ENCODE assay signal across 2 cellular contexts in the genomic region with DNA sequence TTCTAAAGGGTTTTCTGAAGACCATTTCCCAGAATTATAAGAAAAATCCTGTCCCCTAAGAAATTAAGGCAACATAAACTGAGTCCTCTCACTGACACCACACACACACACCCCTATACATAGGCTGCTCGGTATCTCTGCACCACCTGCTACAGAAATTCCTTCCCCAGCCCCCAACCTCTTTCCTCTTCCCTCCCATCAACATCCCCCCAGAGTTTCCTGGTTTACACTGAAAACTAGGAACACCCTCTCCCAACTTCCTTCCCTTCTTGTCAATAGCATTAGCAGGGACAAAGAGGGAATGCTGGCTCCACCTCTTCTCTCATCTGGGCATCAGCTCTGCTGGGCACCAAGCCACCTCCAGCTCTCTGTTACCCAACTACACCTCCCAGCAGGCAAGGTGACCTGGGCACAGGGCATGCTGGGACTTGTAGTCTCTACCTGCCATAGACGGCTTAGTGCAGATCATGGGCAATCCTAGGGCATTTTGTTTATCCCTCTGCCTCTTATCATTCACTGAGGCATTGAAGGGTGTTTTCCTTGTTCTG.
A peak's percentile ranks its signal among the peaks of the same experiment; 100 is the strongest.
TF ChIP-seq lines count a peak whose summit lies in the region.

No MANE protein-coding gene starts in this region.

TF ChIP-seq in A549, 52 proteins besides CTCF, POLR2A, EP300 and RAD21:
- TF ChIP-seq SREBF2 (IDR thresholded peaks at IDR 0.05) (no peak), JUN (IDR thresholded peaks at IDR 0.05) (peak in 1 of 2 experiments; percentile 8; a peak in 1 of 5 replicates), CEBPB (IDR thresholded peaks at IDR 0.05) (peak in 1 of 2 experiments; percentile 82; a peak in 2 of 4 replicates)
TF ChIP-seq in A549: peak in this region for 2.

TF ChIP-seq in H1, 55 proteins besides CTCF, POLR2A, EP300 and RAD21:
- TF ChIP-seq CTBP2 (IDR thresholded peaks at IDR 0.05; ENCODE audit: borderline replicate concordance, insufficient read depth, insufficient read length, low read length) (no peak), CREB1 (IDR thresholded peaks at IDR 0.05) (no peak; the same call in 1 of the 2 replicates), TCF12 (IDR thresholded peaks at IDR 0.05; ENCODE audit: low read depth, low read length) (0 out of 2 replicates have a peak, but pooled peaks have one; percentile 21), TEAD4 (IDR thresholded peaks at IDR 0.05; ENCODE audit: low read depth, low read length) (no peak), CBX8 (IDR thresholded peaks at IDR 0.05; ENCODE audit: borderline replicate concordance, low read depth, low read length) (no peak), RNF2 (IDR thresholded peaks at IDR 0.05; ENCODE audit: borderline replicate concordance, low read depth, low read length, missing control alignments, poor library complexity, severe bottlenecking) (no peak), SIRT6 (IDR thresholded peaks at IDR 0.05; ENCODE audit: low read length) (no peak), CEBPB (IDR thresholded peaks at IDR 0.05; ENCODE audit: low read depth, low read length) (peak; percentile 74; the same call in 1 of the 2 replicates), SP2 (IDR thresholded peaks at IDR 0.05; ENCODE audit: low read length) (no peak), SIX5 (IDR thresholded peaks at IDR 0.05; ENCODE audit: low read depth, low read length) (peak; percentile 97), CHD2 (IDR thresholded peaks at IDR 0.05; ENCODE audit: low read length) (no peak), SP4 (IDR thresholded peaks at IDR 0.05; ENCODE audit: low read length) (no peak), HDAC2 (IDR thresholded peaks at IDR 0.05; ENCODE audit: borderline replicate concordance in 1 of 2, low read depth in 2 of 2, low read length in 2 of 2) (no peak), SP1 (IDR thresholded peaks at IDR 0.05; ENCODE audit: low read depth, low read length) (no peak), KDM5A (IDR thresholded peaks at IDR 0.05; ENCODE audit: low read length) (no peak), YY1 (IDR thresholded peaks at IDR 0.05; ENCODE audit: low read depth, low read length) (peak; percentile 57; the same call in 1 of the 2 replicates), RXRA (IDR thresholded peaks at IDR 0.05; ENCODE audit: insufficient read depth, low read depth, low read length) (no peak), SAP30 (IDR thresholded peaks at IDR 0.05; ENCODE audit: insufficient read depth, insufficient replicate concordance, low read length) (no peak), JUND (IDR thresholded peaks at IDR 0.05; ENCODE audit: low read length) (no peak), TAF7 (optimal IDR thresholded peaks at IDR 0.05; ENCODE audit: borderline replicate concordance, low read depth, low read length) (no peak), RBBP5 (IDR thresholded peaks at IDR 0.05; ENCODE audit: borderline replicate concordance, low read depth, low read length) (no peak), HDAC6 (IDR thresholded peaks at IDR 0.05; ENCODE audit: low read depth, low read length) (no peak), EZH2 (IDR thresholded peaks at IDR 0.05; ENCODE audit: low read depth, low read length, severe bottlenecking) (no peak), POLR2AphosphoS5 (IDR thresholded peaks at IDR 0.05; ENCODE audit: low read depth, low read length) (no peak), MAFK (IDR thresholded peaks at IDR 0.05; ENCODE audit: low read depth, low read length) (no peak), KDM1A (IDR thresholded peaks at IDR 0.05; ENCODE audit: borderline replicate concordance, low read length) (no peak), CHD1 (IDR thresholded peaks at IDR 0.05; ENCODE audit: low read depth, low read length) (no peak)
- TF ChIP-seq, protein P1, sequence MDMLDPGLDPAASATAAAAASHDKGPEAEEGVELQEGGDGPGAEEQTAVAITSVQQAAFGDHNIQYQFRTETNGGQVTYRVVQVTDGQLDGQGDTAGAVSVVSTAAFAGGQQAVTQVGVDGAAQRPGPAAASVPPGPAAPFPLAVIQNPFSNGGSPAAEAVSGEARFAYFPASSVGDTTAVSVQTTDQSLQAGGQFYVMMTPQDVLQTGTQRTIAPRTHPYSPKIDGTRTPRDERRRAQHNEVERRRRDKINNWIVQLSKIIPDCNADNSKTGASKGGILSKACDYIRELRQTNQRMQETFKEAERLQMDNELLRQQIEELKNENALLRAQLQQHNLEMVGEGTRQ (IDR thresholded peaks at IDR 0.05; ENCODE audit: low read length): no peak
- TF ChIP-seq, protein P2, sequence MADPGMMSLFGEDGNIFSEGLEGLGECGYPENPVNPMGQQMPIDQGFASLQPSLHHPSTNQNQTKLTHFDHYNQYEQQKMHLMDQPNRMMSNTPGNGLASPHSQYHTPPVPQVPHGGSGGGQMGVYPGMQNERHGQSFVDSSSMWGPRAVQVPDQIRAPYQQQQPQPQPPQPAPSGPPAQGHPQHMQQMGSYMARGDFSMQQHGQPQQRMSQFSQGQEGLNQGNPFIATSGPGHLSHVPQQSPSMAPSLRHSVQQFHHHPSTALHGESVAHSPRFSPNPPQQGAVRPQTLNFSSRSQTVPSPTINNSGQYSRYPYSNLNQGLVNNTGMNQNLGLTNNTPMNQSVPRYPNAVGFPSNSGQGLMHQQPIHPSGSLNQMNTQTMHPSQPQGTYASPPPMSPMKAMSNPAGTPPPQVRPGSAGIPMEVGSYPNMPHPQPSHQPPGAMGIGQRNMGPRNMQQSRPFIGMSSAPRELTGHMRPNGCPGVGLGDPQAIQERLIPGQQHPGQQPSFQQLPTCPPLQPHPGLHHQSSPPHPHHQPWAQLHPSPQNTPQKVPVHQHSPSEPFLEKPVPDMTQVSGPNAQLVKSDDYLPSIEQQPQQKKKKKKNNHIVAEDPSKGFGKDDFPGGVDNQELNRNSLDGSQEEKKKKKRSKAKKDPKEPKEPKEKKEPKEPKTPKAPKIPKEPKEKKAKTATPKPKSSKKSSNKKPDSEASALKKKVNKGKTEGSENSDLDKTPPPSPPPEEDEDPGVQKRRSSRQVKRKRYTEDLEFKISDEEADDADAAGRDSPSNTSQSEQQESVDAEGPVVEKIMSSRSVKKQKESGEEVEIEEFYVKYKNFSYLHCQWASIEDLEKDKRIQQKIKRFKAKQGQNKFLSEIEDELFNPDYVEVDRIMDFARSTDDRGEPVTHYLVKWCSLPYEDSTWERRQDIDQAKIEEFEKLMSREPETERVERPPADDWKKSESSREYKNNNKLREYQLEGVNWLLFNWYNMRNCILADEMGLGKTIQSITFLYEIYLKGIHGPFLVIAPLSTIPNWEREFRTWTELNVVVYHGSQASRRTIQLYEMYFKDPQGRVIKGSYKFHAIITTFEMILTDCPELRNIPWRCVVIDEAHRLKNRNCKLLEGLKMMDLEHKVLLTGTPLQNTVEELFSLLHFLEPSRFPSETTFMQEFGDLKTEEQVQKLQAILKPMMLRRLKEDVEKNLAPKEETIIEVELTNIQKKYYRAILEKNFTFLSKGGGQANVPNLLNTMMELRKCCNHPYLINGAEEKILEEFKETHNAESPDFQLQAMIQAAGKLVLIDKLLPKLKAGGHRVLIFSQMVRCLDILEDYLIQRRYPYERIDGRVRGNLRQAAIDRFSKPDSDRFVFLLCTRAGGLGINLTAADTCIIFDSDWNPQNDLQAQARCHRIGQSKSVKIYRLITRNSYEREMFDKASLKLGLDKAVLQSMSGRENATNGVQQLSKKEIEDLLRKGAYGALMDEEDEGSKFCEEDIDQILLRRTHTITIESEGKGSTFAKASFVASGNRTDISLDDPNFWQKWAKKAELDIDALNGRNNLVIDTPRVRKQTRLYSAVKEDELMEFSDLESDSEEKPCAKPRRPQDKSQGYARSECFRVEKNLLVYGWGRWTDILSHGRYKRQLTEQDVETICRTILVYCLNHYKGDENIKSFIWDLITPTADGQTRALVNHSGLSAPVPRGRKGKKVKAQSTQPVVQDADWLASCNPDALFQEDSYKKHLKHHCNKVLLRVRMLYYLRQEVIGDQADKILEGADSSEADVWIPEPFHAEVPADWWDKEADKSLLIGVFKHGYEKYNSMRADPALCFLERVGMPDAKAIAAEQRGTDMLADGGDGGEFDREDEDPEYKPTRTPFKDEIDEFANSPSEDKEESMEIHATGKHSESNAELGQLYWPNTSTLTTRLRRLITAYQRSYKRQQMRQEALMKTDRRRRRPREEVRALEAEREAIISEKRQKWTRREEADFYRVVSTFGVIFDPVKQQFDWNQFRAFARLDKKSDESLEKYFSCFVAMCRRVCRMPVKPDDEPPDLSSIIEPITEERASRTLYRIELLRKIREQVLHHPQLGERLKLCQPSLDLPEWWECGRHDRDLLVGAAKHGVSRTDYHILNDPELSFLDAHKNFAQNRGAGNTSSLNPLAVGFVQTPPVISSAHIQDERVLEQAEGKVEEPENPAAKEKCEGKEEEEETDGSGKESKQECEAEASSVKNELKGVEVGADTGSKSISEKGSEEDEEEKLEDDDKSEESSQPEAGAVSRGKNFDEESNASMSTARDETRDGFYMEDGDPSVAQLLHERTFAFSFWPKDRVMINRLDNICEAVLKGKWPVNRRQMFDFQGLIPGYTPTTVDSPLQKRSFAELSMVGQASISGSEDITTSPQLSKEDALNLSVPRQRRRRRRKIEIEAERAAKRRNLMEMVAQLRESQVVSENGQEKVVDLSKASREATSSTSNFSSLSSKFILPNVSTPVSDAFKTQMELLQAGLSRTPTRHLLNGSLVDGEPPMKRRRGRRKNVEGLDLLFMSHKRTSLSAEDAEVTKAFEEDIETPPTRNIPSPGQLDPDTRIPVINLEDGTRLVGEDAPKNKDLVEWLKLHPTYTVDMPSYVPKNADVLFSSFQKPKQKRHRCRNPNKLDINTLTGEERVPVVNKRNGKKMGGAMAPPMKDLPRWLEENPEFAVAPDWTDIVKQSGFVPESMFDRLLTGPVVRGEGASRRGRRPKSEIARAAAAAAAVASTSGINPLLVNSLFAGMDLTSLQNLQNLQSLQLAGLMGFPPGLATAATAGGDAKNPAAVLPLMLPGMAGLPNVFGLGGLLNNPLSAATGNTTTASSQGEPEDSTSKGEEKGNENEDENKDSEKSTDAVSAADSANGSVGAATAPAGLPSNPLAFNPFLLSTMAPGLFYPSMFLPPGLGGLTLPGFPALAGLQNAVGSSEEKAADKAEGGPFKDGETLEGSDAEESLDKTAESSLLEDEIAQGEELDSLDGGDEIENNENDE (IDR thresholded peaks at IDR 0.05; ENCODE audit: insufficient replicate concordance, low read length): no peak
- TF ChIP-seq, protein P3, sequence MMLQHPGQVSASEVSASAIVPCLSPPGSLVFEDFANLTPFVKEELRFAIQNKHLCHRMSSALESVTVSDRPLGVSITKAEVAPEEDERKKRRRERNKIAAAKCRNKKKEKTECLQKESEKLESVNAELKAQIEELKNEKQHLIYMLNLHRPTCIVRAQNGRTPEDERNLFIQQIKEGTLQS (IDR thresholded peaks at IDR 0.05; ENCODE audit: insufficient read depth, low read depth, low read length): no peak
